In genomic region chrX:121642415-121642814, GRCh38 we compare ENCODE assay signal across 18 cellular contexts.
DNase-seq lines count a peak whose midpoint lies in the region; ATAC-seq and TF ChIP-seq lines count a peak whose summit lies in the region.
"Had no signal": no experiment of that assay in that cellular context is flagged by ENCODE, and none has a peak within 500 bp of the region (broad histone marks: within the 10 kb centered on the region; RNA-seq: fewer than 3 reads in every experiment).

No MANE protein-coding gene starts in this region.

- H3K36me3 Mint-ChIP-seq in activated T-helper 2 cell treated with anti-CD3 and anti-CD28 coated beads, Interferon-gamma antibody, Interleukin-2, Interleukin-4, amounts not matched to agents 10 μg/mL and 5 μg/mL and 100 μg/mL, durations not matched to agents 14 hours and 24 hours and 36 hours (ENCODE audit: low read depth), result no peaks in the 10 kb centered on the region
- H3K36me3 Mint-ChIP-seq: activated CD4-positive, alpha-beta memory T cell treated with anti-CD3 and anti-CD28 coated beads for 36 hours had no signal

- H2BK120ac ChIP-seq in trophoblast cell (ENCODE audit: insufficient read depth, low read length, poor library complexity) (no peak overlapping the region), mesendoderm (ENCODE audit: low read depth, low read length) (no peak overlapping the region)

- H3K36me3 ChIP-seq in PC-3 (ENCODE audit: low read depth, low read length) (no peaks in the 10 kb centered on the region), left lung (no peaks in the 10 kb centered on the region), trophoblast cell (ENCODE audit: control insufficient read depth in 1 of 2, insufficient read depth in 2 of 2, low read length in 2 of 2) (no peaks in the 10 kb centered on the region), mesendoderm (ENCODE audit: control insufficient read depth, insufficient read depth, low read length) (no peaks in the 10 kb centered on the region)
- H3K36me3 ChIP-seq: MG63, sigmoid colon had no signal

- no peaks in the 10 kb centered on the region for H3K79me2 ChIP-seq in PC-3 (ENCODE audit: low read length)
- no peaks in the 10 kb centered on the region for H3K79me2 ChIP-seq in trophoblast cell (ENCODE audit: control insufficient read depth, insufficient read depth, low read length, poor library complexity)
- H3K79me2 ChIP-seq in mesendoderm (ENCODE audit: control insufficient read depth, insufficient read depth, low read length), result no peaks in the 10 kb centered on the region

- no peak overlapping the region for H4K12ac ChIP-seq in trophoblast cell (ENCODE audit: low read depth, low read length)

- H3K4me2 ChIP-seq in PC-3 (ENCODE audit: low read length) (no peak overlapping the region), trophoblast cell (ENCODE audit: low read length) (no peak overlapping the region), mesendoderm (ENCODE audit: low read length) (no peak overlapping the region)

- WGBS in trophoblast cell (ENCODE audit: extremely low coverage, insufficient coverage, insufficient read length), result no CpG with 5 or more reads among the region's 1 CpG
- no CpG with 5 or more reads among the region's 1 CpG for WGBS in mesendoderm (ENCODE audit: extremely low coverage, insufficient coverage, low lambda C conversion rate)

- no peaks in the 10 kb centered on the region for H3K9me2 ChIP-seq in PC-3 (replicated peaks; ENCODE audit: low read length)

- no peak overlapping the region for H3K18ac ChIP-seq in trophoblast cell (ENCODE audit: low read length)
- H3K18ac ChIP-seq in mesendoderm (ENCODE audit: low read length), result no peak overlapping the region

- no peak overlapping the region for H4K91ac ChIP-seq in trophoblast cell (ENCODE audit: low read depth, low read length)

- TF ChIP-seq CTCF in AG10803 (conservative IDR thresholded peaks at IDR 0.05; ENCODE audit: low read length) (no peak), PC-3 (conservative IDR thresholded peaks at IDR 0.05; ENCODE audit: low read depth, low read length) (no peak), left lung (IDR thresholded peaks at IDR 0.05) (no peak)

- DNase-seq in AG10803 (ENCODE audit: low read depth) (peak; percentile 52), PC-3 (peak; percentile 2), dedifferentiated amniotic fluid mesenchymal stem cell (ENCODE audit: extremely low spot score) (peak; percentile 38), left lung (no peak), NCI-H748 treated with DMSO at 0.1 percent for 48 hours (lab: John Stamatoyannopoulos, UW) (no peak), trophoblast cell (no peak), mesendoderm (no peak)
- no peak for DNase-seq in activated T-helper 2 cell treated with anti-CD3 and anti-CD28 coated beads, Interferon-gamma antibody, Interleukin-2, Interleukin-4, amounts not matched to agents 10 μg/mL and 5 μg/mL and 100 μg/mL, durations not matched to agents 14 hours and 24 hours and 36 hours (ENCODE audit: low spot score)
- DNase-seq: activated CD4-positive, alpha-beta memory T cell treated with anti-CD3 and anti-CD28 coated beads for 36 hours; activated T-cell treated with anti-CD3 and anti-CD28 coated beads, Interleukin-2, amount 50 U/mL, for 72 hours; left cardiac atrium; MG63; NCI-H2029 treated with DMSO at 0.1 percent for 48 hours; NCI-H526 treated with DMSO at 0.1 percent for 48 hours; occipital lobe; sigmoid colon had no signal

- H3K9me3 ChIP-seq in PC-3 (ENCODE audit: low read length) (no peaks in the 10 kb centered on the region), left lung (no peaks in the 10 kb centered on the region), trophoblast cell (ENCODE audit: insufficient read depth, low read depth, low read length) (no peaks in the 10 kb centered on the region)
- H3K9me3 ChIP-seq: MG63, sigmoid colon had no signal

- intact Hi-C loops in PC-3 (cut with micrococcal nuclease) (no loop called here), left lung (cut with DNase I) (no loop called here)
- intact Hi-C loops in activated T-helper 2 cell treated with anti-CD3 and anti-CD28 coated beads, Interferon-gamma antibody, Interleukin-2, Interleukin-4, amounts not matched to agents 10 μg/mL and 5 μg/mL and 100 μg/mL, durations not matched to agents 14 hours and 24 hours and 36 hours (cut with micrococcal nuclease), result loop anchor here (10.0 kb wide), 1 partner anchor 848 kb away; no protein-coding TSS in a partner anchor

- H2BK5ac ChIP-seq in trophoblast cell (ENCODE audit: low read depth, low read length, poor library complexity), result no peak overlapping the region
- H2BK5ac ChIP-seq in mesendoderm (ENCODE audit: low read length), result no peak overlapping the region

- H2AK5ac ChIP-seq in trophoblast cell (ENCODE audit: low read length) (no peak overlapping the region), mesendoderm (ENCODE audit: low read length) (no peak overlapping the region)

- no peaks in the 10 kb centered on the region for H3K27me3 Mint-ChIP-seq in activated T-helper 2 cell treated with anti-CD3 and anti-CD28 coated beads, Interferon-gamma antibody, Interleukin-2, Interleukin-4, amounts not matched to agents 10 μg/mL and 5 μg/mL and 100 μg/mL, durations not matched to agents 14 hours and 24 hours and 36 hours (ENCODE audit: low read depth)
- H3K27me3 Mint-ChIP-seq: activated CD4-positive, alpha-beta memory T cell treated with anti-CD3 and anti-CD28 coated beads for 36 hours; B cell had no signal

- no peak overlapping the region for H2BK12ac ChIP-seq in trophoblast cell (ENCODE audit: low read length)

- H4K20me1 ChIP-seq in PC-3 (ENCODE audit: low read length), result no peaks in the 10 kb centered on the region

- H2BK15ac ChIP-seq in mesendoderm (replicated peaks; ENCODE audit: low read depth), result no peak overlapping the region

- no peaks in the 10 kb centered on the region for H3K9me3 Mint-ChIP-seq in activated T-helper 2 cell treated with anti-CD3 and anti-CD28 coated beads, Interferon-gamma antibody, Interleukin-2, Interleukin-4, amounts not matched to agents 10 μg/mL and 5 μg/mL and 100 μg/mL, durations not matched to agents 14 hours and 24 hours and 36 hours
- H3K9me3 Mint-ChIP-seq: activated CD4-positive, alpha-beta memory T cell treated with anti-CD3 and anti-CD28 coated beads for 36 hours; activated T-cell treated with anti-CD3 and anti-CD28 coated beads, Interleukin-2, amount 50 U/mL, for 72 hours had no signal

- no peak overlapping the region for H3K4me3 ChIP-seq in AG10803 (ENCODE audit: low read length)
- H3K4me3 ChIP-seq in PC-3 (ENCODE audit: low read length), result no peak overlapping the region
- no peak overlapping the region for H3K4me3 ChIP-seq in left lung
- H3K4me3 ChIP-seq in trophoblast cell (ENCODE audit: low read depth, low read length), result no peak overlapping the region
- H3K4me3 ChIP-seq in mesendoderm (ENCODE audit: low read length), result no peak overlapping the region
- H3K4me3 ChIP-seq: MG63, sigmoid colon had no signal

- H4K8ac ChIP-seq in trophoblast cell (ENCODE audit: low read depth, low read length) (no peak overlapping the region), mesendoderm (ENCODE audit: low read depth, low read length) (no peak overlapping the region)

- H3K79me1 ChIP-seq in trophoblast cell (ENCODE audit: low read length) (no peaks in the 10 kb centered on the region), mesendoderm (ENCODE audit: low read length) (no peaks in the 10 kb centered on the region)

- no peak overlapping the region for H3K14ac ChIP-seq in trophoblast cell (ENCODE audit: low read length)

- no peak overlapping the region for H3K27ac Mint-ChIP-seq in activated T-helper 2 cell treated with anti-CD3 and anti-CD28 coated beads, Interferon-gamma antibody, Interleukin-2, Interleukin-4, amounts not matched to agents 10 μg/mL and 5 μg/mL and 100 μg/mL, durations not matched to agents 14 hours and 24 hours and 36 hours
- H3K27ac Mint-ChIP-seq: activated CD4-positive, alpha-beta memory T cell treated with anti-CD3 and anti-CD28 coated beads for 36 hours; activated T-cell treated with anti-CD3 and anti-CD28 coated beads, Interleukin-2, amount 50 U/mL, for 72 hours; B cell had no signal

- H4K5ac ChIP-seq in mesendoderm (ENCODE audit: low read length), result no peak overlapping the region

- peaks cover 3% of the 10 kb centered on the region for H3K4me1 Mint-ChIP-seq in activated T-helper 2 cell treated with anti-CD3 and anti-CD28 coated beads, Interferon-gamma antibody, Interleukin-2, Interleukin-4, amounts not matched to agents 10 μg/mL and 5 μg/mL and 100 μg/mL, durations not matched to agents 14 hours and 24 hours and 36 hours (ENCODE audit: low read depth)
- H3K4me1 Mint-ChIP-seq: B cell had no signal

- no peak overlapping the region for H3K4ac ChIP-seq in trophoblast cell (ENCODE audit: low read depth, low read length)
- no peak overlapping the region for H3K4ac ChIP-seq in mesendoderm (ENCODE audit: low read depth, low read length)

- H3K23ac ChIP-seq in trophoblast cell (ENCODE audit: low read length), result no peak overlapping the region
- H3K23ac ChIP-seq in mesendoderm (ENCODE audit: low read length), result no peak overlapping the region

- H3K27me3 ChIP-seq in PC-3 (ENCODE audit: low read length), result no peaks in the 10 kb centered on the region
- H3K27me3 ChIP-seq in left lung, result no peaks in the 10 kb centered on the region
- H3K27me3 ChIP-seq in trophoblast cell (ENCODE audit: insufficient read depth, low read length), result no peaks in the 10 kb centered on the region
- no peaks in the 10 kb centered on the region for H3K27me3 ChIP-seq in mesendoderm (ENCODE audit: insufficient read depth, low read length, poor library complexity)
- H3K27me3 ChIP-seq: MG63, sigmoid colon had no signal

- no peaks in the 10 kb centered on the region for H3K4me1 ChIP-seq in PC-3 (ENCODE audit: insufficient read depth, low read length)
- no peaks in the 10 kb centered on the region for H3K4me1 ChIP-seq in left lung
- H3K4me1 ChIP-seq in trophoblast cell (ENCODE audit: control insufficient read depth in 1 of 2, insufficient read depth in 2 of 2, low read length in 2 of 2), result no peaks in the 10 kb centered on the region
- no peaks in the 10 kb centered on the region for H3K4me1 ChIP-seq in mesendoderm (ENCODE audit: control insufficient read depth, low read depth, low read length)
- H3K4me1 ChIP-seq: sigmoid colon had no signal

- no TSS peak for BruUV-seq in PC-3 (replicated peaks; lab: Mats Ljungman, UMichigan)

- H3K27ac ChIP-seq in PC-3 (ENCODE audit: low read length) (no peak overlapping the region), left lung (no peak overlapping the region), trophoblast cell (ENCODE audit: low read depth, low read length) (no peak overlapping the region), mesendoderm (ENCODE audit: low read depth, low read length) (no peak overlapping the region)
- H3K27ac ChIP-seq: sigmoid colon had no signal

- H3K56ac ChIP-seq in mesendoderm (ENCODE audit: low read length), result no peak overlapping the region

- ATAC-seq in PC-3, result no peak
- peak; percentile 77 for ATAC-seq in left lung
- ATAC-seq: activated T-cell treated with anti-CD3 and anti-CD28 coated beads, Interleukin-2, amount 50 U/mL, for 72 hours; Panc1 had no signal

- H3K4me3 Mint-ChIP-seq in activated T-helper 2 cell treated with anti-CD3 and anti-CD28 coated beads, Interferon-gamma antibody, Interleukin-2, Interleukin-4, amounts not matched to agents 10 μg/mL and 5 μg/mL and 100 μg/mL, durations not matched to agents 14 hours and 24 hours and 36 hours (ENCODE audit: low read depth), result no peak overlapping the region
- H3K4me3 Mint-ChIP-seq: activated CD4-positive, alpha-beta memory T cell treated with anti-CD3 and anti-CD28 coated beads for 36 hours; activated T-cell treated with anti-CD3 and anti-CD28 coated beads, Interleukin-2, amount 50 U/mL, for 72 hours; B cell had no signal

- CTCF ChIA-PET in PC-3 (lab: Charles Lee), result no interaction called here

- H3F3A ChIP-seq in PC-3 (ENCODE audit: low read length, unreplicated experiment), result no peaks in the 10 kb centered on the region

- no peak overlapping the region for H3K9ac ChIP-seq in PC-3 (ENCODE audit: low read length)
- H3K9ac ChIP-seq in trophoblast cell (ENCODE audit: low read length), result no peak overlapping the region
- no peak overlapping the region for H3K9ac ChIP-seq in mesendoderm (ENCODE audit: low read length)

- POLR2A ChIA-PET in PC-3 (lab: Charles Lee; ENCODE audit: unreplicated experiment), result no interaction called here

- H2AFZ ChIP-seq in PC-3 (ENCODE audit: low read length), result no peak overlapping the region
- no peak overlapping the region for H2AFZ ChIP-seq in trophoblast cell (ENCODE audit: insufficient read depth, low read length, poor library complexity)

Comparison
In these comparisons a context has a peak if more than half of its experiments do, and no peak if none do; other contexts are left out.
1. DNase-seq: peak in AG10803 (single experiment), PC-3 (single experiment) and dedifferentiated amniotic fluid mesenchymal stem cell (single experiment); none in left lung (0 of 2), activated T-helper 2 cell treated with anti-CD3 and anti-CD28 coated beads, Interferon-gamma antibody, Interleukin-2, Interleukin-4, amounts not matched to agents 10 μg/mL and 5 μg/mL and 100 μg/mL, durations not matched to agents 14 hours and 24 hours and 36 hours (single experiment), NCI-H748 treated with DMSO at 0.1 percent for 48 hours (single experiment), trophoblast cell (0 of 2) and mesendoderm (single experiment).